Comparison of ENCODE assay signal across 9 cellular contexts in genomic region chr7:151552352-151553028, GRCh38. TPM values are rescaled to one million over a fixed set of nuclear protein-coding genes. Genes with fewer than 3 reads are reported as not detected.
A peak's percentile ranks its signal among the peaks of the same experiment; 100 is the strongest.
DNase-seq lines count a peak whose midpoint lies in the region; ATAC-seq and TF ChIP-seq lines count a peak whose summit lies in the region.
"Had no signal": no experiment of that assay in that cellular context is flagged by ENCODE, and none has a peak within 500 bp of the region (broad histone marks: within the 10 kb centered on the region; RNA-seq: fewer than 3 reads in every experiment).

No MANE protein-coding gene starts in this region.

- CTCF ChIA-PET in RWPE1 (lab: Yijun Ruan, JAX), result interaction anchor here (0.8 kb wide), 1 partner anchor 10 kb away, joined by 3 read pairs; no protein-coding TSS in a partner anchor

- no peak overlapping the region for H3K4me3 Mint-ChIP-seq in activated T-cell treated with anti-CD3 and anti-CD28 coated beads, Interleukin-2, amount 50 U/mL, for 24 hours

- peak overlapping the region; percentile 16 for H3K27ac Mint-ChIP-seq in activated T-cell treated with anti-CD3 and anti-CD28 coated beads, Interleukin-2, amount 50 U/mL, for 24 hours

- no peaks in the 10 kb centered on the region for H3K9me3 Mint-ChIP-seq in activated T-cell treated with anti-CD3 and anti-CD28 coated beads, Interleukin-2, amount 50 U/mL, for 24 hours

- peaks cover 3% of the 10 kb centered on the region for H3K27me3 Mint-ChIP-seq in activated T-cell treated with anti-CD3 and anti-CD28 coated beads, Interleukin-2, amount 50 U/mL, for 24 hours

- no peak for DNase-seq in activated T-cell treated with anti-CD3 and anti-CD28 coated beads, Interleukin-2, amount 50 U/mL, for 24 hours
- DNase-seq in activated T-cell treated with anti-CD3 and anti-CD28 coated beads, Interleukin-2, amount 50 U/mL, for 1 hour, result no peak
- DNase-seq in RWPE1 (ENCODE audit: low spot score) (peak; percentile 60), islet precursor cell (peak; percentile 58), ureter (ENCODE audit: low spot score) (peak; percentile 71)
- no peak for DNase-seq in activated CD4-positive, CD25-positive, alpha-beta regulatory T cell treated with anti-CD3 and anti-CD28 coated beads, Interleukin-2, amount 50 U/mL, for 72 hours

- POLR2A ChIA-PET in RWPE1 (lab: Yijun Ruan, JAX; ENCODE audit: low non-redundant PET), result no interaction called here

- peaks cover 15% of the 10 kb centered on the region for H3K36me3 Mint-ChIP-seq in activated T-cell treated with anti-CD3 and anti-CD28 coated beads, Interleukin-2, amount 50 U/mL, for 24 hours (ENCODE audit: low read depth)

- H3K27ac ChIP-seq in RWPE1, result peak overlapping the region; percentile 44

- TF ChIP-seq CTCF in RWPE1 (conservative IDR thresholded peaks at IDR 0.05; ENCODE audit: low read depth), result no peak

- H3K4me1 Mint-ChIP-seq in activated T-cell treated with anti-CD3 and anti-CD28 coated beads, Interleukin-2, amount 50 U/mL, for 24 hours (ENCODE audit: low read depth), result peaks cover 5% of the 10 kb centered on the region

- ATAC-seq in GM18870 (IDR thresholded peaks at IDR 0.05; ENCODE audit: unreplicated experiment) (no peak), HG03108 (IDR thresholded peaks at IDR 0.05; ENCODE audit: unreplicated experiment) (no peak)
- ATAC-seq: GM12878 had no signal

RNA-seq across cellular contexts. Expression of gene RHEB, which starts 32.8 kb away (rescaled TPM):
- total RNA-seq in ureter, result 95.2 TPM

Comparison
In these comparisons a context has a peak if more than half of its experiments do, and no peak if none do; other contexts are left out.
1. DNase-seq: peak in RWPE1 (single experiment), islet precursor cell (single experiment) and ureter (single experiment); none in activated T-cell treated with anti-CD3 and anti-CD28 coated beads, Interleukin-2, amount 50 U/mL, for 24 hours (single experiment), activated T-cell treated with anti-CD3 and anti-CD28 coated beads, Interleukin-2, amount 50 U/mL, for 1 hour (single experiment) and activated CD4-positive, CD25-positive, alpha-beta regulatory T cell treated with anti-CD3 and anti-CD28 coated beads, Interleukin-2, amount 50 U/mL, for 72 hours (single experiment).